In genomic region chr7:98641646-98642489, GRCh38 we compare ENCODE assay signal across 9 cellular contexts. TPM values are rescaled to one million over a fixed set of nuclear protein-coding genes. Genes with fewer than 3 reads are reported as not detected.
A peak's percentile ranks its signal among the peaks of the same experiment; 100 is the strongest.
DNase-seq lines count a peak whose midpoint lies in the region; ATAC-seq and TF ChIP-seq lines count a peak whose summit lies in the region.
"Had no signal": no experiment of that assay in that cellular context is flagged by ENCODE, and none has a peak within 500 bp of the region (broad histone marks: within the 10 kb centered on the region; RNA-seq: fewer than 3 reads in every experiment).

No MANE protein-coding gene starts in this region.

- H3K36me3 ChIP-seq in DOHH2 (ENCODE audit: control insufficient read depth, low read length) (no peaks in the 10 kb centered on the region), SJCRH30 (no peaks in the 10 kb centered on the region)
- H3K36me3 ChIP-seq: ovary had no signal

- peak overlapping the region; percentile 94 for H3K4me2 ChIP-seq in DOHH2 (ENCODE audit: low read length)

- ATAC-seq in GM19438 (IDR thresholded peaks at IDR 0.05; ENCODE audit: low read depth, unreplicated experiment) (peak; percentile 76), HG03159 (IDR thresholded peaks at IDR 0.05; ENCODE audit: unreplicated experiment) (peak; percentile 72)

- peaks cover 24% of the 10 kb centered on the region for H3F3A ChIP-seq in DOHH2 (ENCODE audit: control insufficient read depth, insufficient read depth)

- H3K27ac ChIP-seq in DOHH2 (ENCODE audit: low read depth, low read length), result peak overlapping the region; percentile 96
- H3K27ac ChIP-seq in SJCRH30, result peak overlapping the region; percentile 49
- H3K27ac ChIP-seq: ovary had no signal

- DNase-seq in SJCRH30 (peak; percentile 87 to 89), OCI-M2 (lab: John Stamatoyannopoulos, UW; ENCODE audit: unreplicated experiment) (no peak), HuH-7.5 (ENCODE audit: low spot score) (no peak)
- no peak for DNase-seq in activated T-cell treated with anti-CD3 and anti-CD28 coated beads, Interleukin-2, amount 50 U/mL, for 48 hours
- DNase-seq in NK-92 treated with Interleukin-12 subunit alpha and Interleukin-12 subunit beta, amount 100 ng/mL, for 24 hours (lab: John Stamatoyannopoulos, UW), result no peak
- DNase-seq: ovary had no signal

- H3K9me3 ChIP-seq in DOHH2 (ENCODE audit: control insufficient read depth, insufficient read depth, low read length) (peaks cover 18% of the 10 kb centered on the region), SJCRH30 (replicated peaks) (no peaks in the 10 kb centered on the region)
- H3K9me3 ChIP-seq: ovary had no signal

- H3K4me1 ChIP-seq in DOHH2 (ENCODE audit: control insufficient read depth, low read length) (peaks cover 71% of the 10 kb centered on the region), SJCRH30 (peaks cover 12% of the 10 kb centered on the region)

- no peaks in the 10 kb centered on the region for H4K20me1 ChIP-seq in DOHH2 (ENCODE audit: control insufficient read depth, insufficient read depth, low read depth, low read length)

- H3K9me2 ChIP-seq in DOHH2 (replicated peaks; ENCODE audit: control insufficient read depth, low read length), result no peaks in the 10 kb centered on the region

- H3K79me2 ChIP-seq in DOHH2 (ENCODE audit: control insufficient read depth, low read length), result no peaks in the 10 kb centered on the region

- no peak for TF ChIP-seq CTCF in DOHH2 (IDR thresholded peaks at IDR 0.05; ENCODE audit: low read depth, low read length, poor library complexity, severe bottlenecking)

- H3K27me3 ChIP-seq in DOHH2 (ENCODE audit: control insufficient read depth, low read length) (no peaks in the 10 kb centered on the region), SJCRH30 (no peaks in the 10 kb centered on the region)
- H3K27me3 ChIP-seq: ovary had no signal

- peak overlapping the region; percentile 67 for H3K4me3 ChIP-seq in DOHH2 (ENCODE audit: low read length)
- H3K4me3 ChIP-seq in SJCRH30, result no peak overlapping the region
- H3K4me3 ChIP-seq: ovary had no signal

RNA-seq across cellular contexts. Expression of gene NPTX2, which starts 24.8 kb away (rescaled TPM):
- total RNA-seq in SJCRH30 (2014; rRNA removed; shearing (Covaris generic)), result not detected in 2 replicates

Comparison
In these comparisons a context has a peak if more than half of its experiments do, and no peak if none do; other contexts are left out.
1. DNase-seq: peak in SJCRH30 (2 of 2); none in activated T-cell treated with anti-CD3 and anti-CD28 coated beads, Interleukin-2, amount 50 U/mL, for 48 hours (0 of 2), NK-92 treated with Interleukin-12 subunit alpha and Interleukin-12 subunit beta, amount 100 ng/mL, for 24 hours (single experiment), OCI-M2 (single experiment) and HuH-7.5 (single experiment).